ENCODE assay signal across 12 cellular contexts in genomic region chr2:99636432-99637034, GRCh38.
DNase-seq lines count a peak whose midpoint lies in the region; ATAC-seq and TF ChIP-seq lines count a peak whose summit lies in the region.
"Had no signal": no experiment of that assay in that cellular context is flagged by ENCODE, and none has a peak within 500 bp of the region (broad histone marks: within the 10 kb centered on the region; RNA-seq: fewer than 3 reads in every experiment).

No MANE protein-coding gene starts in this region.

- DNase-seq in Daoy (ENCODE audit: low read depth) (peak; percentile 10), astrocyte of the spinal cord (ENCODE audit: low read depth, low spot score) (peak; percentile 18), left lobe of liver (ENCODE audit: low spot score) (peak; percentile 94), sciatic nerve (ENCODE audit: low spot score) (peak; percentile 78), NCI-H1417 treated with DMSO at 0.1 percent for 48 hours (lab: John Stamatoyannopoulos, UW) (no peak)
- DNase-seq: activated CD8-positive, alpha-beta T cell treated with anti-CD3 and anti-CD28 coated beads, Interleukin-2, amount 10 ng/mL, durations not matched to agents 7 days and 5 days; CD4-positive, CD25-positive, alpha-beta regulatory T cell; GOT3 had no signal

- no peak for TF ChIP-seq CTCF in astrocyte of the spinal cord (IDR thresholded peaks at IDR 0.05; ENCODE audit: low read depth, low read length)

- H3K4me3 ChIP-seq in astrocyte of the spinal cord (ENCODE audit: low read depth, low read length), result no peak overlapping the region
- H3K4me3 ChIP-seq: SK-N-MC had no signal

- intact Hi-C loops in sciatic nerve (cut with DNase I), result no loop called here

- ATAC-seq in left lobe of liver, result peak; percentile 95
- peak; percentile 85 for ATAC-seq in sciatic nerve
- ATAC-seq in GM19395 (IDR thresholded peaks at IDR 0.05; ENCODE audit: unreplicated experiment), result no peak
- ATAC-seq in GM18519 (IDR thresholded peaks at IDR 0.05; ENCODE audit: low FRiP score, unreplicated experiment), result no peak
- no peak for ATAC-seq in GM18517 (IDR thresholded peaks at IDR 0.05; ENCODE audit: unreplicated experiment)
- ATAC-seq: activated CD8-positive, alpha-beta T cell treated with anti-CD3 and anti-CD28 coated beads, Interleukin-2, amount 10 ng/mL, durations not matched to agents 7 days and 5 days had no signal

- in situ Hi-C loops in astrocyte of the spinal cord (cut with HindIII; ENCODE audit: low sequenced_read_pairs), result no loop called here

Comparison
In these comparisons a context has a peak if more than half of its experiments do, and no peak if none do; other contexts are left out.
1. ATAC-seq: peak in left lobe of liver (single experiment) and sciatic nerve (single experiment); none in GM19395 (single experiment), GM18519 (single experiment) and GM18517 (single experiment).